ENCODE assay signal across 1 cellular context in genomic region chrX:118212817-118213183, GRCh38.
TF ChIP-seq lines count a peak whose summit lies in the region.

No MANE protein-coding gene starts in this region.

TF ChIP-seq in GM12878, 131 proteins besides CTCF, POLR2A, EP300 and RAD21 (continued from another document):
- TF ChIP-seq BACH1 (IDR thresholded peaks at IDR 0.05; ENCODE audit: borderline replicate concordance) (no peak), RUNX3 (IDR thresholded peaks at IDR 0.05; ENCODE audit: low read length) (peak; percentile 86)
